Comparison of ENCODE assay signal across 17 cellular contexts in genomic region chr12:89781161-89781560, GRCh38.
"Had no signal": no experiment of that assay in that cellular context is flagged by ENCODE, and none has a peak within 500 bp of the region (broad histone marks: within the 10 kb centered on the region; RNA-seq: fewer than 3 reads in every experiment).

No MANE protein-coding gene starts in this region.

- H3K4me1 ChIP-seq: body of pancreas, testis had no signal

- H3K27ac ChIP-seq: body of pancreas, sigmoid colon, testis had no signal

- H3K27me3 ChIP-seq: body of pancreas, sigmoid colon, testis had no signal

- H3K27ac Mint-ChIP-seq: activated CD4-positive, alpha-beta T cell treated with anti-CD3 and anti-CD28 coated beads for 36 hours; activated naive CD8-positive, alpha-beta T cell treated with anti-CD3 and anti-CD28 coated beads for 36 hours; immature natural killer cell; mesothelial cell of epicardium; nephron; stimulated activated effector memory CD8-positive, alpha-beta T cell treated with anti-CD3 and anti-CD28 coated beads, Interleukin-12 subunit alpha, Interleukin-12 subunit beta, amount 100 ng/mL, for 72 hours; WTC11 had no signal

- ATAC-seq: activated CD4-positive, alpha-beta T cell treated with anti-CD3 and anti-CD28 coated beads for 36 hours; body of pancreas; stimulated activated effector memory CD8-positive, alpha-beta T cell treated with anti-CD3 and anti-CD28 coated beads, Interleukin-12 subunit alpha, Interleukin-12 subunit beta, amount 100 ng/mL, for 72 hours; WTC11 had no signal

- H3K4me3 ChIP-seq: body of pancreas, sigmoid colon, testis had no signal

- H3K9me3 ChIP-seq: body of pancreas, sigmoid colon, testis had no signal

- H3K36me3 Mint-ChIP-seq: stimulated activated effector memory CD8-positive, alpha-beta T cell treated with anti-CD3 and anti-CD28 coated beads, Interleukin-12 subunit alpha, Interleukin-12 subunit beta, amount 100 ng/mL, for 72 hours had no signal

- DNase-seq: activated CD4-positive, alpha-beta T cell treated with anti-CD3 and anti-CD28 coated beads for 36 hours; activated CD4-positive, alpha-beta T cell treated with anti-CD3 and anti-CD28 coated beads, Interleukin-2, amount 50 U/mL, for 48 hours; activated naive CD8-positive, alpha-beta T cell treated with anti-CD3 and anti-CD28 coated beads for 36 hours; activated T-cell treated with anti-CD3 and anti-CD28 coated beads for 4 hours; amygdala; body of pancreas; caudate nucleus; immature natural killer cell; nucleus accumbens; posterior cingulate gyrus; sigmoid colon; stimulated activated CD4-positive, alpha-beta T cell treated with anti-CD3 and anti-CD28 coated beads, Interleukin-4, amount 100 ng/mL, for 24 hours; testis had no signal

- H3K4me3 Mint-ChIP-seq: activated CD4-positive, alpha-beta T cell treated with anti-CD3 and anti-CD28 coated beads for 36 hours; activated naive CD8-positive, alpha-beta T cell treated with anti-CD3 and anti-CD28 coated beads for 36 hours; immature natural killer cell; mesothelial cell of epicardium; nephron; stimulated activated effector memory CD8-positive, alpha-beta T cell treated with anti-CD3 and anti-CD28 coated beads, Interleukin-12 subunit alpha, Interleukin-12 subunit beta, amount 100 ng/mL, for 72 hours; WTC11 had no signal

- H3K36me3 ChIP-seq: sigmoid colon had no signal

- H3K4me1 Mint-ChIP-seq: immature natural killer cell; stimulated activated effector memory CD8-positive, alpha-beta T cell treated with anti-CD3 and anti-CD28 coated beads, Interleukin-12 subunit alpha, Interleukin-12 subunit beta, amount 100 ng/mL, for 72 hours had no signal

- H3K27me3 Mint-ChIP-seq: activated CD4-positive, alpha-beta T cell treated with anti-CD3 and anti-CD28 coated beads for 36 hours; activated naive CD8-positive, alpha-beta T cell treated with anti-CD3 and anti-CD28 coated beads for 36 hours had no signal
